In genomic region chr2:21033237-21034155, GRCh38 we compare ENCODE assay signal across 1 cellular context.
TF ChIP-seq lines count a peak whose summit lies in the region.

No MANE protein-coding gene starts in this region.

TF ChIP-seq in HepG2, 621 proteins besides CTCF, POLR2A, EP300 and RAD21 (continued from another document and continues in another):
- TF ChIP-seq CEBPZ (IDR thresholded peaks at IDR 0.05; ENCODE audit: low read length): no peak
- no peak for TF ChIP-seq BORCS8-MEF2B (CRISPR knock-in tag; IDR thresholded peaks at IDR 0.05)
- 0 out of 2 replicates have a peak, but pooled peaks have one; percentile 44 for TF ChIP-seq ZNF792 (CRISPR knock-in tag; IDR thresholded peaks at IDR 0.05)
- TF ChIP-seq ZNF282 (IDR thresholded peaks at IDR 0.05; ENCODE audit: partially characterized antibody): no peak
- TF ChIP-seq HES4 (CRISPR knock-in tag; IDR thresholded peaks at IDR 0.05; ENCODE audit: borderline replicate concordance): no peak
- no peak for TF ChIP-seq U2AF1 (optimal IDR thresholded peaks at IDR 0.05; ENCODE audit: low read depth, low read length)
- 0 out of 2 replicates have a peak, but pooled peaks have one; percentile 28 for TF ChIP-seq TOE1 (CRISPR knock-in tag; IDR thresholded peaks at IDR 0.05)
- peak; percentile 67 for TF ChIP-seq HOXA9 (CRISPR knock-in tag; IDR thresholded peaks at IDR 0.05; ENCODE audit: borderline replicate concordance)
- TF ChIP-seq PRDM15 (CRISPR knock-in tag; IDR thresholded peaks at IDR 0.05): no peak
- TF ChIP-seq ZNF503 (CRISPR knock-in tag; IDR thresholded peaks at IDR 0.05): no peak
- no peak; the same call in 1 of the 2 replicates for TF ChIP-seq SP4 (CRISPR knock-in tag; IDR thresholded peaks at IDR 0.05)
- peak; percentile 36 to 39; a peak in 3 of 4 replicates for TF ChIP-seq MAFK (conservative IDR thresholded peaks at IDR 0.05 in 1 of 2, IDR thresholded peaks at IDR 0.05 in 1 of 2; ENCODE audit: low read length in 2 of 2)
- TF ChIP-seq SRSF9 (IDR thresholded peaks at IDR 0.05; ENCODE audit: borderline replicate concordance, insufficient read depth, low read depth, low read length, poor library complexity, severe bottlenecking): no peak
- no peak for TF ChIP-seq ZNF564 (CRISPR knock-in tag; IDR thresholded peaks at IDR 0.05)
- no peak for TF ChIP-seq MTA1 (CRISPR knock-in tag; IDR thresholded peaks at IDR 0.05; ENCODE audit: borderline replicate concordance)
- TF ChIP-seq TCF7 (IDR thresholded peaks at IDR 0.05; ENCODE audit: low read depth): no peak
- 0 out of 2 replicates have a peak, but pooled peaks have one; percentile 73 for TF ChIP-seq RARG (CRISPR knock-in tag; IDR thresholded peaks at IDR 0.05; ENCODE audit: low read depth)
- TF ChIP-seq ZNF878 (CRISPR knock-in tag; IDR thresholded peaks at IDR 0.05): 0 out of 2 replicates have a peak, but pooled peaks have one; percentile 53
- peak; percentile 54 for TF ChIP-seq RBM22 (optimal IDR thresholded peaks at IDR 0.05; ENCODE audit: low read length)
- no peak for TF ChIP-seq ZNF224 (CRISPR knock-in tag; IDR thresholded peaks at IDR 0.05)
- TF ChIP-seq ZFAT (CRISPR knock-in tag; conservative IDR thresholded peaks at IDR 0.05): no peak
- no peak for TF ChIP-seq KDM6A (CRISPR knock-in tag; IDR thresholded peaks at IDR 0.05; ENCODE audit: low read depth)
- TF ChIP-seq MTF1 (CRISPR knock-in tag; IDR thresholded peaks at IDR 0.05): no peak
- no peak for TF ChIP-seq ZNF766 (CRISPR knock-in tag; IDR thresholded peaks at IDR 0.05; ENCODE audit: borderline replicate concordance)
- peak; percentile 79 for TF ChIP-seq ZBTB8A (CRISPR knock-in tag; IDR thresholded peaks at IDR 0.05; ENCODE audit: borderline replicate concordance, low read depth)
- no peak for TF ChIP-seq ZMYM3 (CRISPR knock-in tag; IDR thresholded peaks at IDR 0.05)
- no peak for TF ChIP-seq ZNF362 (CRISPR knock-in tag; IDR thresholded peaks at IDR 0.05; ENCODE audit: borderline replicate concordance)
- peak; percentile 80 for TF ChIP-seq PHF5A (CRISPR knock-in tag; IDR thresholded peaks at IDR 0.05; ENCODE audit: low read depth, unreplicated experiment)
- no peak for TF ChIP-seq CBX2 (IDR thresholded peaks at IDR 0.05; ENCODE audit: low read depth, low read length)
- TF ChIP-seq CBX2 (CRISPR knock-in tag; IDR thresholded peaks at IDR 0.05; ENCODE audit: low read depth): no peak
- no peak for TF ChIP-seq NR3C1 (CRISPR knock-in tag; IDR thresholded peaks at IDR 0.05)
- TF ChIP-seq ISX (CRISPR knock-in tag; conservative IDR thresholded peaks at IDR 0.05): no peak
- TF ChIP-seq ZNF580 (CRISPR knock-in tag; IDR thresholded peaks at IDR 0.05; ENCODE audit: borderline replicate concordance, low read depth): no peak
- TF ChIP-seq ZNF414 (CRISPR knock-in tag; IDR thresholded peaks at IDR 0.05): no peak
- no peak for TF ChIP-seq ZNF841 (CRISPR knock-in tag; IDR thresholded peaks at IDR 0.05; ENCODE audit: borderline replicate concordance)
- TF ChIP-seq FLYWCH1 (CRISPR knock-in tag; IDR thresholded peaks at IDR 0.05): no peak
- TF ChIP-seq ZZZ3 (CRISPR knock-in tag; IDR thresholded peaks at IDR 0.05; ENCODE audit: borderline replicate concordance): no peak
- no peak for TF ChIP-seq ZBTB14 (CRISPR knock-in tag; IDR thresholded peaks at IDR 0.05)
- TF ChIP-seq ZUFSP (CRISPR knock-in tag; IDR thresholded peaks at IDR 0.05; ENCODE audit: borderline replicate concordance): no peak
- TF ChIP-seq KDM4B (CRISPR knock-in tag; IDR thresholded peaks at IDR 0.05): no peak
- TF ChIP-seq PLSCR1 (CRISPR knock-in tag; IDR thresholded peaks at IDR 0.05; ENCODE audit: borderline replicate concordance): no peak
- TF ChIP-seq ZNF784 (CRISPR knock-in tag; IDR thresholded peaks at IDR 0.05; ENCODE audit: borderline replicate concordance): 0 out of 2 replicates have a peak, but pooled peaks have one; percentile 7
- TF ChIP-seq ZNF484 (CRISPR knock-in tag; IDR thresholded peaks at IDR 0.05; ENCODE audit: borderline replicate concordance, low read depth): no peak
- TF ChIP-seq ZSCAN30 (CRISPR knock-in tag; IDR thresholded peaks at IDR 0.05): no peak
- no peak for TF ChIP-seq PHB2 (IDR thresholded peaks at IDR 0.05; ENCODE audit: partially characterized antibody)
- no peak for TF ChIP-seq HMG20B (CRISPR knock-in tag; conservative IDR thresholded peaks at IDR 0.05)
- 0 out of 2 replicates have a peak, but pooled peaks have one; percentile 22 for TF ChIP-seq GMEB1 (CRISPR knock-in tag; IDR thresholded peaks at IDR 0.05; ENCODE audit: borderline replicate concordance)
- TF ChIP-seq SIN3B (IDR thresholded peaks at IDR 0.05; ENCODE audit: low read length): no peak
- TF ChIP-seq FIP1L1 (IDR thresholded peaks at IDR 0.05; ENCODE audit: borderline replicate concordance, insufficient read depth, low read depth, low read length): no peak
